ENCODE assay signal across 1 cellular context in genomic region chr2:28544405-28544914, GRCh38.
TF ChIP-seq lines count a peak whose summit lies in the region.

No MANE protein-coding gene starts in this region.

TF ChIP-seq in HepG2, 621 proteins besides CTCF, POLR2A, EP300 and RAD21 (continued from another document and continues in another):
- TF ChIP-seq ZNF781 (CRISPR knock-in tag; IDR thresholded peaks at IDR 0.05; ENCODE audit: borderline replicate concordance, not compliant biosample characterization) = no peak
- peak; percentile 89 for TF ChIP-seq SP5 (CRISPR knock-in tag; IDR thresholded peaks at IDR 0.05; ENCODE audit: borderline replicate concordance, low read depth)
- TF ChIP-seq RARA (CRISPR knock-in tag; IDR thresholded peaks at IDR 0.05) = peak; percentile 71
- TF ChIP-seq FOXP4 (CRISPR knock-in tag; IDR thresholded peaks at IDR 0.05) = peak; percentile 33; the same call in 1 of the 2 replicates
- TF ChIP-seq ELF1 (CRISPR knock-in tag; IDR thresholded peaks at IDR 0.05) = no peak; the same call in 1 of the 2 replicates
- no peak for TF ChIP-seq ZNF839 (CRISPR knock-in tag; IDR thresholded peaks at IDR 0.05; ENCODE audit: borderline replicate concordance)
- TF ChIP-seq TOE1 (CRISPR knock-in tag; IDR thresholded peaks at IDR 0.05) = no peak
- no peak for TF ChIP-seq ZBTB4 (CRISPR knock-in tag; IDR thresholded peaks at IDR 0.05; ENCODE audit: borderline replicate concordance)
- peak; percentile 74; the same call in 1 of the 2 replicates for TF ChIP-seq SMAD9 (CRISPR knock-in tag; IDR thresholded peaks at IDR 0.05)
- no peak for TF ChIP-seq USF2 (IDR thresholded peaks at IDR 0.05; ENCODE audit: low read depth, low read length)
- no peak for TF ChIP-seq USF2 (CRISPR knock-in tag; IDR thresholded peaks at IDR 0.05; ENCODE audit: borderline replicate concordance)
- TF ChIP-seq CREM (IDR thresholded peaks at IDR 0.05) = peak; percentile 37; the same call in 1 of the 2 replicates
- TF ChIP-seq CREM (CRISPR knock-in tag; IDR thresholded peaks at IDR 0.05) = no peak
- TF ChIP-seq CSRNP1 (CRISPR knock-in tag; IDR thresholded peaks at IDR 0.05) = no peak
- TF ChIP-seq ZNF691 (CRISPR knock-in tag; IDR thresholded peaks at IDR 0.05; ENCODE audit: borderline replicate concordance, low read depth) = 0 out of 2 replicates have a peak, but pooled peaks have one; percentile 3
- TF ChIP-seq ZFP1 (CRISPR knock-in tag; IDR thresholded peaks at IDR 0.05) = 0 out of 2 replicates have a peak, but pooled peaks have one; percentile 23
- peak; percentile 79 for TF ChIP-seq ZNF792 (CRISPR knock-in tag; IDR thresholded peaks at IDR 0.05)
- TF ChIP-seq ELK4 (CRISPR knock-in tag; IDR thresholded peaks at IDR 0.05; ENCODE audit: borderline replicate concordance) = no peak
- peak; percentile 56 for TF ChIP-seq XRCC5 (optimal IDR thresholded peaks at IDR 0.05; ENCODE audit: low read length)
- peak; percentile 90 for TF ChIP-seq ZNF644 (CRISPR knock-in tag; IDR thresholded peaks at IDR 0.05; ENCODE audit: low read depth)
- no peak for TF ChIP-seq ZFP62 (CRISPR knock-in tag; IDR thresholded peaks at IDR 0.05)
- peak; percentile 47; the same call in 1 of the 2 replicates for TF ChIP-seq KMT2B (CRISPR knock-in tag; IDR thresholded peaks at IDR 0.05)
- peak; percentile 39; the same call in 1 of the 2 replicates for TF ChIP-seq ELF3 (CRISPR knock-in tag; IDR thresholded peaks at IDR 0.05)
- no peak for TF ChIP-seq SNAPC4 (CRISPR knock-in tag; IDR thresholded peaks at IDR 0.05)
- TF ChIP-seq PRDM10 (CRISPR knock-in tag; IDR thresholded peaks at IDR 0.05; ENCODE audit: low read depth) = peak; percentile 82
- TF ChIP-seq ZNF331 (CRISPR knock-in tag; IDR thresholded peaks at IDR 0.05) = peak; percentile 72
- peak; percentile 63; the same call in 1 of the 2 replicates for TF ChIP-seq CBFB (CRISPR knock-in tag; IDR thresholded peaks at IDR 0.05)
- peak; percentile 37; the same call in 1 of the 2 replicates for TF ChIP-seq YEATS2 (CRISPR knock-in tag; IDR thresholded peaks at IDR 0.05; ENCODE audit: borderline replicate concordance)
- TF ChIP-seq ZNF710 (CRISPR knock-in tag; IDR thresholded peaks at IDR 0.05; ENCODE audit: borderline replicate concordance) = peak; percentile 65; the same call in 1 of the 2 replicates
- TF ChIP-seq AHR (CRISPR knock-in tag; IDR thresholded peaks at IDR 0.05) = 0 out of 2 replicates have a peak, but pooled peaks have one; percentile 67
- peak; percentile 72 for TF ChIP-seq TARDBP (CRISPR knock-in tag; IDR thresholded peaks at IDR 0.05)
- TF ChIP-seq TSC22D2 (CRISPR knock-in tag; IDR thresholded peaks at IDR 0.05; ENCODE audit: borderline replicate concordance) = peak; percentile 82; the same call in 1 of the 2 replicates
